ENCODE assay signal across 23 cellular contexts in the genomic region with DNA sequence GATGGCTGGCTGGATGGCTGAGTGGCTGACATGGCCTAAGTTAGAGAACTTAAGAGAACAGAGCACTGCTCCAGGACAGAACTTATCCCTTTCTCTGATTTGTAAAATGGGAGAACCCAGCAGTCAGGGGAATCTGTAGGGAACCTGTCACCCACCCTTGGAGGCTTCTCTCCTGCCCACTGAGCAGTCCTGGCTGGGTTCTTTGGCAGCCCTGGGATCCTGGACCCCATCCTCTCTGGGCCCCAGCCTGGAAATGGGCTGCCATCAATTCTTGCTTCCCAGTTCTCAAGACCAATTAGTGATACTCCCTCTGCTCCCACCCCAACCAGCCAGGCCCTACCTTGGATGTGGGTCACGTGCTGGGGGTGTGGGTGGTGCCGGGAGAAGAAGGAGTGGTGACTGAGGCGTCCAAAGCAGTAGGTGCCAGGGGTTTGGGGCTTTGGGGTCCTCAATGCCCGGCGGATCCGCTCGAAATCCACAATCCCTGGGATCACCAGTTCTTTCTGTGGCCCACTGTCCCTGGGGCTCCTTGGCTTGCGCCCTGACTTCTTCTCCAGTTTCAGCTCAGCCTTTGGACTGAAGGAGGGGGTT. TPM values are rescaled to one million over a fixed set of nuclear protein-coding genes. Genes with fewer than 3 reads are reported as not detected.
DNase-seq lines count a peak whose midpoint lies in the region; TF ChIP-seq lines count a peak whose summit lies in the region.
"Had no signal": no experiment of that assay in that cellular context is flagged by ENCODE, and none has a peak within 500 bp of the region (broad histone marks: within the 10 kb centered on the region; RNA-seq: fewer than 3 reads in every experiment).

No MANE protein-coding gene starts in this region.

- no peaks in the 10 kb centered on the region for H3K27me3 ChIP-seq in right atrium auricular region
- H3K27me3 ChIP-seq in osteoblast (ENCODE audit: insufficient read depth, low read length) = peaks cover 12% of the 10 kb centered on the region
- H3K27me3 ChIP-seq: BE2C had no signal

- H3K27ac ChIP-seq in right atrium auricular region (no peak overlapping the region), osteoblast (ENCODE audit: low read depth, low read length) (no peak overlapping the region)
- H3K27ac ChIP-seq: A549, GM23248 had no signal

- in situ Hi-C loops in GM13976 (cut with MboI; ENCODE audit: low sequenced_read_pairs, unreplicated experiment) = no loop called here

- no peaks in the 10 kb centered on the region for H3K4me1 ChIP-seq in right atrium auricular region
- H3K4me1 ChIP-seq in osteoblast (ENCODE audit: insufficient read depth, low read length) = peaks cover 2% of the 10 kb centered on the region
- H3K4me1 ChIP-seq: A549 had no signal

- H2AFZ ChIP-seq in osteoblast (ENCODE audit: low read length) = no peak overlapping the region
- H2AFZ ChIP-seq: GM23248 had no signal

- H4K20me1 ChIP-seq in osteoblast (ENCODE audit: insufficient read depth, low read length) = no peaks in the 10 kb centered on the region

- TF ChIP-seq CTCF in right atrium auricular region (IDR thresholded peaks at IDR 0.05) (no peak), GM13976 (IDR thresholded peaks at IDR 0.05; ENCODE audit: borderline replicate concordance, control extremely low read depth, extremely low read depth, insufficient read depth, missing control alignments) (no peak), osteoblast (IDR thresholded peaks at IDR 0.05; ENCODE audit: extremely low read depth, low read depth, low read length) (no peak)

- H3K27me3 Mint-ChIP-seq in dendritic cell treated with granulocyte-macrophage colony-stimulating factor and Interleukin-4, amounts not matched to agents 40 ng/mL and 50 ng/mL, for 4 days = peaks cover 7% of the 10 kb centered on the region

- no peaks in the 10 kb centered on the region for H3K36me3 Mint-ChIP-seq in dendritic cell treated with granulocyte-macrophage colony-stimulating factor and Interleukin-4, amounts not matched to agents 40 ng/mL and 50 ng/mL, for 4 days (ENCODE audit: low read depth)
- H3K36me3 Mint-ChIP-seq: CD4-positive, alpha-beta memory T cell had no signal

- H3K4me1 Mint-ChIP-seq in dendritic cell treated with granulocyte-macrophage colony-stimulating factor and Interleukin-4, amounts not matched to agents 40 ng/mL and 50 ng/mL, for 4 days (ENCODE audit: low read depth) = peaks cover 54% of the 10 kb centered on the region
- H3K4me1 Mint-ChIP-seq: CD4-positive, alpha-beta memory T cell had no signal

- intact Hi-C loops in cardiac septum (cut with DNase I) = no loop called here
- intact Hi-C loops in dendritic cell treated with granulocyte-macrophage colony-stimulating factor and Interleukin-4, amounts not matched to agents 40 ng/mL and 50 ng/mL, for 4 days (cut with micrococcal nuclease) = no loop called here

- H3K9me3 ChIP-seq in right atrium auricular region (no peaks in the 10 kb centered on the region), osteoblast (ENCODE audit: low read depth, low read length) (no peaks in the 10 kb centered on the region)
- H3K9me3 ChIP-seq: A549, BE2C had no signal

- DNase-seq in cardiac septum (ENCODE audit: low spot score) (peak; percentile 71), right atrium auricular region (ENCODE audit: low spot score) (no peak), GM13976 (ENCODE audit: low spot score) (peak; percentile 8), osteoblast (ENCODE audit: insufficient read length, low spot score, missing footprints) (peak; percentile 39), Kasumi-1 (lab: John Stamatoyannopoulos, UW) (no peak), NCI-H2196 treated with DMSO at 0.1 percent for 48 hours (lab: John Stamatoyannopoulos, UW; ENCODE audit: unreplicated experiment) (no peak)
- DNase-seq: 8988T; ACHN; AML-193; C1 segment of cervical spinal cord; Calu3; CD4-positive, alpha-beta memory T cell; COR-L47; DMS53; GF-D8; GM23248; H9 had no signal

- peak overlapping the region; percentile 72 for H3K27ac Mint-ChIP-seq in dendritic cell treated with granulocyte-macrophage colony-stimulating factor and Interleukin-4, amounts not matched to agents 40 ng/mL and 50 ng/mL, for 4 days
- H3K27ac Mint-ChIP-seq: H9 had no signal

- H3K4me3 ChIP-seq in right atrium auricular region (no peak overlapping the region), osteoblast (ENCODE audit: insufficient read depth, low read length) (no peak overlapping the region)
- H3K4me3 ChIP-seq: A549, GM23248 had no signal

- H3K4me2 ChIP-seq in osteoblast (ENCODE audit: insufficient read depth, low read length) = no peak overlapping the region
- H3K4me2 ChIP-seq: A549 had no signal

- no peak overlapping the region for H3K4me3 Mint-ChIP-seq in dendritic cell treated with granulocyte-macrophage colony-stimulating factor and Interleukin-4, amounts not matched to agents 40 ng/mL and 50 ng/mL, for 4 days
- H3K4me3 Mint-ChIP-seq: CD4-positive, alpha-beta memory T cell; H9 had no signal

- H3K79me2 ChIP-seq in osteoblast (ENCODE audit: insufficient read depth, low read length) = no peaks in the 10 kb centered on the region

- H3K9me3 Mint-ChIP-seq in dendritic cell treated with granulocyte-macrophage colony-stimulating factor and Interleukin-4, amounts not matched to agents 40 ng/mL and 50 ng/mL, for 4 days = no peaks in the 10 kb centered on the region
- H3K9me3 Mint-ChIP-seq: H9 had no signal

- H3K36me3 ChIP-seq in right atrium auricular region (no peaks in the 10 kb centered on the region), osteoblast (ENCODE audit: insufficient read depth, low read length) (no peaks in the 10 kb centered on the region)
- H3K36me3 ChIP-seq: BE2C had no signal

RNA-seq across cellular contexts. Expression of gene TBATA, which starts 3.6 kb away (rescaled TPM):
- total RNA-seq in cardiac septum (not detected), right atrium auricular region (not detected), osteoblast (not detected in 2 replicates)
- total RNA-seq: Calu3; CD4-positive, alpha-beta memory T cell; Daoy; G401; GM23248; H1; H9 had no signal

RNA-seq across cellular contexts. Expression of gene SGPL1, which starts 34.2 kb away (rescaled TPM):
- total RNA-seq in cardiac septum (17.3 TPM), right atrium auricular region (1 to 10 TPM; 8.9 to 9.7 TPM), osteoblast (46.6 and 47.4 TPM in 2 replicates)

Comparison
In these comparisons a context has a peak if more than half of its experiments do, and no peak if none do; other contexts are left out.
1. DNase-seq: peak in cardiac septum (single experiment), GM13976 (single experiment) and osteoblast (single experiment); none in right atrium auricular region (single experiment), Kasumi-1 (0 of 2) and NCI-H2196 treated with DMSO at 0.1 percent for 48 hours (single experiment).